Comparison of ENCODE assay signal across 8 cellular contexts in genomic region chr13:46296465-46296822, GRCh38.
A peak's percentile ranks its signal among the peaks of the same experiment; 100 is the strongest.
DNase-seq lines count a peak whose midpoint lies in the region; ATAC-seq and TF ChIP-seq lines count a peak whose summit lies in the region.

No MANE protein-coding gene starts in this region.

- DNase-seq in stimulated activated naive CD8-positive, alpha-beta T cell treated with anti-CD3 and anti-CD28 coated beads, Interleukin-15, Interleukin-2, amounts not matched to agents 100 U/mL and 50 U/mL, for 24 hours: no peak
- DNase-seq in RWPE2 (ENCODE audit: low spot score): no peak
- DNase-seq in hepatocyte (ENCODE audit: low spot score): no peak
- DNase-seq in aorta: no peak
- DNase-seq in sciatic nerve (ENCODE audit: low spot score): no peak
- DNase-seq in HPDE6-E6E7 (ENCODE audit: extremely low spot score): no peak

- TF ChIP-seq CTCF in RWPE2 (IDR thresholded peaks at IDR 0.05; ENCODE audit: poor library complexity, severe bottlenecking) (no peak), hepatocyte (IDR thresholded peaks at IDR 0.05; ENCODE audit: poor library complexity) (no peak)

- H3K9me2 ChIP-seq in hepatocyte (replicated peaks; ENCODE audit: insufficient read depth): no peaks in the 10 kb centered on the region

- H3K27ac Mint-ChIP-seq in stimulated activated naive CD8-positive, alpha-beta T cell treated with anti-CD3 and anti-CD28 coated beads, Interleukin-15, Interleukin-2, amounts not matched to agents 100 ng/mL and 50 ng/mL, for 24 hours: peak overlapping the region; percentile 87

- WGBS in hepatocyte (ENCODE audit: low lambda C conversion rate, missing lambda C conversion rate): 100% methylated on average over 2 of the region's 2 CpGs
- 94 to 99% methylated on average over 2 of the region's 2 CpGs for WGBS in aorta, 2 donors

- no peaks in the 10 kb centered on the region for H3K27me3 Mint-ChIP-seq in stimulated activated naive CD8-positive, alpha-beta T cell treated with anti-CD3 and anti-CD28 coated beads, Interleukin-15, Interleukin-2, amounts not matched to agents 100 ng/mL and 50 ng/mL, for 24 hours

- H3K9me3 ChIP-seq in RWPE2 (ENCODE audit: severe bottlenecking) (peaks cover 3% of the 10 kb centered on the region), hepatocyte (ENCODE audit: low read depth) (no peaks in the 10 kb centered on the region), aorta (ENCODE audit: control insufficient read depth, low read length) (peaks cover 2% of the 10 kb centered on the region)

- H3K4me1 ChIP-seq in RWPE2 (ENCODE audit: insufficient read depth, poor library complexity, severe bottlenecking) (peaks cover 28% of the 10 kb centered on the region), hepatocyte (ENCODE audit: insufficient read depth) (peaks cover 7% of the 10 kb centered on the region), aorta (ENCODE audit: control insufficient read depth in 1 of 2, insufficient read depth in 2 of 2, low read length in 2 of 2) (no peaks in the 10 kb centered on the region)

- no peak overlapping the region for H3K4me2 ChIP-seq in hepatocyte

- peak overlapping the region; percentile 89 for H3K27ac ChIP-seq in RWPE2 (ENCODE audit: poor library complexity, severe bottlenecking)
- peak overlapping the region; percentile 71 for H3K27ac ChIP-seq in hepatocyte
- H3K27ac ChIP-seq in aorta (ENCODE audit: low read depth in 1 of 2, low read length in 2 of 2): no peak overlapping the region

- H3K4me3 Mint-ChIP-seq in stimulated activated naive CD8-positive, alpha-beta T cell treated with anti-CD3 and anti-CD28 coated beads, Interleukin-15, Interleukin-2, amounts not matched to agents 100 ng/mL and 50 ng/mL, for 24 hours: no peak overlapping the region

- H4K20me1 ChIP-seq in hepatocyte (ENCODE audit: insufficient read depth, poor library complexity, severe bottlenecking): no peaks in the 10 kb centered on the region

- H3K27me3 ChIP-seq in RWPE2 (ENCODE audit: insufficient read depth, poor library complexity, severe bottlenecking) (no peaks in the 10 kb centered on the region), hepatocyte (no peaks in the 10 kb centered on the region), aorta (ENCODE audit: control insufficient read depth in 1 of 2, insufficient read depth in 2 of 2, low read length in 1 of 2) (no peaks in the 10 kb centered on the region)

- H3K36me3 Mint-ChIP-seq in stimulated activated naive CD8-positive, alpha-beta T cell treated with anti-CD3 and anti-CD28 coated beads, Interleukin-15, Interleukin-2, amounts not matched to agents 100 ng/mL and 50 ng/mL, for 24 hours (ENCODE audit: low read depth): peaks cover 7% of the 10 kb centered on the region

- H3K79me2 ChIP-seq in hepatocyte: no peaks in the 10 kb centered on the region

- no peaks in the 10 kb centered on the region for H3K36me3 ChIP-seq in RWPE2 (ENCODE audit: low read depth)
- no peaks in the 10 kb centered on the region for H3K36me3 ChIP-seq in hepatocyte (replicated peaks; ENCODE audit: insufficient read depth, low read depth)
- no peaks in the 10 kb centered on the region for H3K36me3 ChIP-seq in aorta (ENCODE audit: control insufficient read depth in 1 of 2, insufficient read depth in 2 of 2, low read length in 1 of 2)

- intact Hi-C loops in aorta (cut with DNase I): loop anchor here in 1 of 2 donors (5.0 kb wide), 1 partner anchor 84 kb away; the partner anchor contains the start of gene LRRC63
- intact Hi-C loops in sciatic nerve (cut with DNase I): no loop called here

- no peak overlapping the region for H3K4me3 ChIP-seq in RWPE2 (ENCODE audit: severe bottlenecking)
- H3K4me3 ChIP-seq in hepatocyte: no peak overlapping the region
- no peak overlapping the region for H3K4me3 ChIP-seq in aorta (ENCODE audit: low read length in 2 of 2)

- H2AFZ ChIP-seq in hepatocyte: no peak overlapping the region

- peaks cover 46% of the 10 kb centered on the region for H3K4me1 Mint-ChIP-seq in stimulated activated naive CD8-positive, alpha-beta T cell treated with anti-CD3 and anti-CD28 coated beads, Interleukin-15, Interleukin-2, amounts not matched to agents 100 ng/mL and 50 ng/mL, for 24 hours (ENCODE audit: low read depth)

- peaks cover 2% of the 10 kb centered on the region for H3K9me3 Mint-ChIP-seq in stimulated activated naive CD8-positive, alpha-beta T cell treated with anti-CD3 and anti-CD28 coated beads, Interleukin-15, Interleukin-2, amounts not matched to agents 100 ng/mL and 50 ng/mL, for 24 hours

- no peak for ATAC-seq in stimulated activated naive CD8-positive, alpha-beta T cell treated with anti-CD3 and anti-CD28 coated beads, Interleukin-15, Interleukin-2, amounts not matched to agents 100 U/mL and 50 U/mL, for 24 hours
- ATAC-seq in RWPE2 (ENCODE audit: low read depth) (no peak), aorta (ENCODE audit: low FRiP score) (peak; percentile 13), sciatic nerve (no peak), GM18873 (IDR thresholded peaks at IDR 0.05; ENCODE audit: low FRiP score, unreplicated experiment) (no peak)

Comparison
In these comparisons a context has a peak if more than half of its experiments do, and no peak if none do; other contexts are left out.
1. H3K27ac ChIP-seq: peak in RWPE2 (single experiment) and hepatocyte (single experiment); none in aorta (0 of 2).